ENCODE assay signal across 1 cellular context in genomic region chr15:78872155-78872971, GRCh38.
TF ChIP-seq lines count a peak whose summit lies in the region.

A gene with protein sequence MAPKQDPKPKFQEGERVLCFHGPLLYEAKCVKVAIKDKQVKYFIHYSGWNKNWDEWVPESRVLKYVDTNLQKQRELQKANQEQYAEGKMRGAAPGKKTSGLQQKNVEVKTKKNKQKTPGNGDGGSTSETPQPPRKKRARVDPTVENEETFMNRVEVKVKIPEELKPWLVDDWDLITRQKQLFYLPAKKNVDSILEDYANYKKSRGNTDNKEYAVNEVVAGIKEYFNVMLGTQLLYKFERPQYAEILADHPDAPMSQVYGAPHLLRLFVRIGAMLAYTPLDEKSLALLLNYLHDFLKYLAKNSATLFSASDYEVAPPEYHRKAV (plus strand): TSS chr15:78872890. CDS start chr15:78873018, 128 bp downstream.

TF ChIP-seq in HEK293, 187 proteins besides CTCF, POLR2A, EP300 and RAD21 (continued from another document):
- TF ChIP-seq ZNF513 (tag by site-specific recombination; IDR thresholded peaks at IDR 0.05) (peak; percentile 45; the same call in 1 of the 2 replicates), ZNF76 (tag by site-specific recombination; IDR thresholded peaks at IDR 0.05; ENCODE audit: borderline replicate concordance, low read depth) (peak; percentile 46; the same call in 1 of the 2 replicates)
